Comparison of ENCODE assay signal across 9 cellular contexts in the genomic region with DNA sequence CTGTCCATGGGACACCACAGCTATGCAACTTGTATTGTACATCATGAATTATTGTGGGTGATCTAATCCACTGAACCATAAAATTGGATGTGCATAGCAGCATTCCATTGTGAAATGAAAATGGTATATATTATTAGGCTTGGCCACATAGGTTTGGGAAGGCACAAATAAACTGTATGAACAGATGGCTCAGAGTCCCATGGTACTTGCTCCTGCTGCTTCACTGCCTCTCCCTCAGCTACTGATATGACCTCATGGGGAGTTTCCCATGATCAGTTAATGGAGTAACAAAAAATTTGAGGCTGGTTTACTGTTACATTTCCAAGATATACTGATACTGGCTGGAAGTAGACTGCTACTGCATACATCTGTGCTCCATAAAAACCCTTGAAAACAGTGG.
DNase-seq lines count a peak whose midpoint lies in the region; ATAC-seq and TF ChIP-seq lines count a peak whose summit lies in the region.
"Had no signal": no experiment of that assay in that cellular context is flagged by ENCODE, and none has a peak within 500 bp of the region (broad histone marks: within the 10 kb centered on the region; RNA-seq: fewer than 3 reads in every experiment).

No MANE protein-coding gene starts in this region.

- intact Hi-C loops in left colon (cut with DNase I, micrococcal nuclease), result no loop called here

- TF ChIP-seq CTCF in AG10803 (conservative IDR thresholded peaks at IDR 0.05; ENCODE audit: low read length), result no peak
- no peak for TF ChIP-seq CTCF in choroid plexus epithelial cell (conservative IDR thresholded peaks at IDR 0.05; ENCODE audit: low read depth, low read length)

- peak; percentile 20 for DNase-seq in AG10803 (ENCODE audit: low read depth)
- peak; percentile 37 for DNase-seq in choroid plexus epithelial cell (ENCODE audit: low read depth)
- DNase-seq in left colon, result no peak
- no peak for DNase-seq in A172 (ENCODE audit: low spot score)
- DNase-seq: MV-4-11 had no signal

- no peak overlapping the region for H3K4me3 ChIP-seq in AG10803 (ENCODE audit: low read length)
- no peak overlapping the region for H3K4me3 ChIP-seq in choroid plexus epithelial cell (ENCODE audit: low read depth, low read length)

- ATAC-seq in GM21723 (IDR thresholded peaks at IDR 0.05; ENCODE audit: unreplicated experiment) (peak; percentile 57), HG03460 (IDR thresholded peaks at IDR 0.05; ENCODE audit: unreplicated experiment) (peak; percentile 73), HG03196 (IDR thresholded peaks at IDR 0.05; ENCODE audit: unreplicated experiment) (no peak), GM21367 (IDR thresholded peaks at IDR 0.05; ENCODE audit: unreplicated experiment) (no peak), left colon (no peak)

Comparison
In these comparisons a context has a peak if more than half of its experiments do, and no peak if none do; other contexts are left out.
1. DNase-seq: peak in AG10803 (single experiment) and choroid plexus epithelial cell (single experiment); none in left colon (0 of 2) and A172 (single experiment).
2. ATAC-seq: peak in GM21723 (single experiment) and HG03460 (single experiment); none in HG03196 (single experiment), GM21367 (single experiment) and left colon (single experiment).